In the genomic region with DNA sequence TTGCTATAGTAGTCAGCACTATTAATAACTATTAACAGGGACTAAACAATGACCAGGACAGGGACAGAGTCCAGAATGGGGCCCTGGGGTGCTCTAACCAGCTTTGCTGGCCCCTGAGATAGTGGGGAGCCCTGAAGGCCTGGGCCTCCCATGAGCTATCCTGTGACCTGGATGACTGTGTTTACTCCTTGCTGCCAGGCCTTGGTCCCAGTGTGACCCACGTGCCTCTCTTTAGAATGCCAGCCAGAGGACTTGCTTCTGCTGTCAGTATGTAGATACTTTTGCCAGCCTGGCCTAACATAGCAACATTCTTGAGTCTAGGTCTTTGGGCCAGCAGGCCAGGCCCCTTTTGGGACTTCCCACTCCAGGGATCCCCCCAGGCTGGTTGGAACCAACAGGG, we compare ENCODE assay signal across 17 cellular contexts. TPM values are rescaled to one million over a fixed set of nuclear protein-coding genes. Genes with fewer than 3 reads are reported as not detected.
DNase-seq lines count a peak whose midpoint lies in the region; ATAC-seq and TF ChIP-seq lines count a peak whose summit lies in the region.
"Had no signal": no experiment of that assay in that cellular context is flagged by ENCODE, and none has a peak within 500 bp of the region (broad histone marks: within the 10 kb centered on the region; RNA-seq: fewer than 3 reads in every experiment).

No MANE protein-coding gene starts in this region.

- TF ChIP-seq POLR2A in heart left ventricle (IDR thresholded peaks at IDR 0.05) (no peak), spleen (IDR thresholded peaks at IDR 0.05) (no peak)

- H3K4me1 ChIP-seq in heart left ventricle (no peaks in the 10 kb centered on the region), right atrium auricular region (no peaks in the 10 kb centered on the region), neuronal stem cell (ENCODE audit: control insufficient read depth in 2 of 2, insufficient read depth in 1 of 2, low read depth in 1 of 2, low read length in 2 of 2) (no peaks in the 10 kb centered on the region), spleen (no peaks in the 10 kb centered on the region)
- H3K4me1 ChIP-seq: HAP-1 had no signal

- no peaks in the 10 kb centered on the region for H3K36me3 ChIP-seq in heart left ventricle
- H3K36me3 ChIP-seq in right atrium auricular region = no peaks in the 10 kb centered on the region
- no peaks in the 10 kb centered on the region for H3K36me3 ChIP-seq in neuronal stem cell (replicated peaks in 1 of 2; ENCODE audit: control insufficient read depth in 2 of 2, insufficient read depth in 2 of 2, low read length in 2 of 2)
- no peaks in the 10 kb centered on the region for H3K36me3 ChIP-seq in spleen
- H3K36me3 ChIP-seq: HAP-1 had no signal

- DNase-seq in heart left ventricle = peak in 2 of 5 donors; percentile 33 to 51
- no peak for DNase-seq in right atrium auricular region (ENCODE audit: low spot score)
- peak; percentile 26 for DNase-seq in chondrocyte (ENCODE audit: low spot score)
- no peak for DNase-seq in neuronal stem cell (ENCODE audit: low spot score)
- DNase-seq in spleen = peak; percentile 39
- DNase-seq: CD8-positive, alpha-beta T cell; COR-L47; DMS153; DMS79 treated with DMSO at 0.1 percent for 48 hours; EL had no signal

- no peak overlapping the region for H3K27ac ChIP-seq in heart left ventricle
- no peak overlapping the region for H3K27ac ChIP-seq in right atrium auricular region
- H3K27ac ChIP-seq in neuronal stem cell (replicated peaks; ENCODE audit: low read length) = no peak overlapping the region
- no peak overlapping the region for H3K27ac ChIP-seq in spleen
- H3K27ac ChIP-seq: HL-60 had no signal

- intact Hi-C loops in heart left ventricle (cut with DNase I) = no loop called here
- intact Hi-C loops in spleen (cut with DNase I; ENCODE audit: low total_unique reads) = no loop called here

- no peak overlapping the region for H2AK5ac ChIP-seq in neuronal stem cell (ENCODE audit: low read depth, low read length)

- H3K27ac Mint-ChIP-seq in chondrocyte (ENCODE audit: unreplicated experiment) = no peak overlapping the region
- H3K27ac Mint-ChIP-seq: CD14-positive monocyte; CD8-positive, alpha-beta T cell had no signal

- H2BK120ac ChIP-seq in neuronal stem cell (ENCODE audit: low read depth, low read length) = no peak overlapping the region

- H3K27me3 Mint-ChIP-seq in chondrocyte (ENCODE audit: low read depth) = peaks cover 71% of the 10 kb centered on the region

- H4K8ac ChIP-seq in neuronal stem cell (ENCODE audit: low read depth, low read length) = no peak overlapping the region

- H3K9me3 ChIP-seq in heart left ventricle (peaks cover 0 to 5% (median 0%) of the 10 kb centered on the region in 12 donors), right atrium auricular region (no peaks in the 10 kb centered on the region), neuronal stem cell (replicated peaks in 1 of 2; ENCODE audit: control insufficient read depth in 2 of 2, insufficient read depth in 1 of 2, low read depth in 1 of 2, low read length in 2 of 2) (no peaks in the 10 kb centered on the region), spleen (no peaks in the 10 kb centered on the region)
- H3K9me3 ChIP-seq: HAP-1 had no signal

- H3K9me3 Mint-ChIP-seq in chondrocyte (ENCODE audit: low read depth) = no peaks in the 10 kb centered on the region
- H3K9me3 Mint-ChIP-seq: CD8-positive, alpha-beta T cell had no signal

- no peaks in the 10 kb centered on the region for H3K79me1 ChIP-seq in neuronal stem cell (ENCODE audit: low read depth, low read length)

- no peak overlapping the region for H3K23ac ChIP-seq in neuronal stem cell (ENCODE audit: low read depth, low read length, poor library complexity)

- no peak overlapping the region for H2BK12ac ChIP-seq in neuronal stem cell (ENCODE audit: low read length)

- no peak overlapping the region for H3K18ac ChIP-seq in neuronal stem cell (ENCODE audit: low read length)

- TF ChIP-seq CTCF in heart left ventricle (IDR thresholded peaks at IDR 0.05) = no peak
- TF ChIP-seq CTCF in right atrium auricular region (IDR thresholded peaks at IDR 0.05) = no peak
- TF ChIP-seq CTCF in chondrocyte (IDR thresholded peaks at IDR 0.05) = no peak
- TF ChIP-seq CTCF in spleen (IDR thresholded peaks at IDR 0.05 in 8 of 11, conservative IDR thresholded peaks at IDR 0.05 in 3 of 11) = no peak

- H3K4me2 ChIP-seq in neuronal stem cell (ENCODE audit: insufficient read depth, low read length, poor library complexity, severe bottlenecking) = no peak overlapping the region

- no peaks in the 10 kb centered on the region for H3K36me3 Mint-ChIP-seq in chondrocyte (ENCODE audit: low read depth)
- H3K36me3 Mint-ChIP-seq: CD14-positive monocyte; CD8-positive, alpha-beta T cell had no signal

- H3K4ac ChIP-seq in neuronal stem cell (ENCODE audit: low read length) = no peak overlapping the region

- H2BK5ac ChIP-seq in neuronal stem cell (ENCODE audit: low read length) = no peak overlapping the region

- H3K4me3 Mint-ChIP-seq in chondrocyte (ENCODE audit: unreplicated experiment) = no peak overlapping the region
- H3K4me3 Mint-ChIP-seq: CD14-positive monocyte; CD8-positive, alpha-beta T cell had no signal

- peak overlapping the region; percentile 53 for H3K9ac ChIP-seq in neuronal stem cell (ENCODE audit: low read depth, low read length, poor library complexity)

- no peak overlapping the region for H4K91ac ChIP-seq in neuronal stem cell (ENCODE audit: low read depth, low read length, poor library complexity)

- H3K4me3 ChIP-seq in heart left ventricle (no peak overlapping the region), right atrium auricular region (no peak overlapping the region), neuronal stem cell (ENCODE audit: low read length in 2 of 2) (no peak overlapping the region), spleen (no peak overlapping the region)
- H3K4me3 ChIP-seq: HAP-1 had no signal

- peaks cover 0 to 58% (median 15%) of the 10 kb centered on the region in 9 donors for H3K27me3 ChIP-seq in heart left ventricle
- no peaks in the 10 kb centered on the region for H3K27me3 ChIP-seq in right atrium auricular region
- H3K27me3 ChIP-seq in neuronal stem cell (ENCODE audit: control insufficient read depth in 3 of 3, insufficient read depth in 3 of 3, low read depth in 1 of 3, low read length in 3 of 3) = peaks cover 0 to 26% (median 19%) of the 10 kb centered on the region in 3 experiments
- H3K27me3 ChIP-seq in spleen (replicated peaks in 1 of 7) = peaks cover 0 to 90% (median 38%) of the 10 kb centered on the region in 7 donors

- no peak overlapping the region for H2AFZ ChIP-seq in neuronal stem cell (ENCODE audit: low read length)

- H3K4me1 Mint-ChIP-seq in chondrocyte (ENCODE audit: low read depth) = no peaks in the 10 kb centered on the region
- H3K4me1 Mint-ChIP-seq: CD14-positive monocyte had no signal

- no peak overlapping the region for H3K14ac ChIP-seq in neuronal stem cell (ENCODE audit: low read length)

- no peak overlapping the region for H2BK15ac ChIP-seq in neuronal stem cell (ENCODE audit: low read length)

- 13 to 25% (median 15%) methylated on average over 1 of the region's 1 CpG; no CpG with 5 or more reads in 1 of the 4 donors for WGBS in heart left ventricle, 4 donors
- no CpG with 5 or more reads among the region's 1 CpG for WGBS in neuronal stem cell (ENCODE audit: extremely low coverage in 2 of 2, insufficient read length in 2 of 2, insufficient replicate concordance in 1 of 2), 2 donors
- WGBS in spleen, 5 donors = 11 to 31% (median 29%) methylated on average over 1 of the region's 1 CpG; no CpG with 5 or more reads in 1 of the 5 donors

- ATAC-seq in heart left ventricle = peak; percentile 55 to 95 (median 84)
- no peak for ATAC-seq in HG03108 (IDR thresholded peaks at IDR 0.05; ENCODE audit: unreplicated experiment)
- no peak for ATAC-seq in GM19452 (IDR thresholded peaks at IDR 0.05; ENCODE audit: unreplicated experiment)
- ATAC-seq: CD8-positive, alpha-beta T cell had no signal

RNA-seq across cellular contexts. Expression of gene CDK5R2, which starts 11.4 kb away (rescaled TPM):
- not detected for total RNA-seq in heart left ventricle
- polyA plus RNA-seq in heart left ventricle = not detected
- total RNA-seq in right atrium auricular region = not detected
- 0.22 to 0.36 TPM in 2 of 3 replicates, not detected in the other for total RNA-seq in chondrocyte
- polyA plus RNA-seq in neuronal stem cell (2013, experiment 1 of 2) = 0.10 TPM
- 0.10 TPM for polyA plus RNA-seq in neuronal stem cell (2013, experiment 2 of 2)
- total RNA-seq in spleen = not detected
- not detected for polyA plus RNA-seq in spleen
- total RNA-seq: CD8-positive, alpha-beta T cell; H1 had no signal
- polyA plus RNA-seq: CD14-positive monocyte had no signal

RNA-seq across cellular contexts. Expression of gene FEV, which starts 14.1 kb away (rescaled TPM):
- total RNA-seq in heart left ventricle (not detected), right atrium auricular region (not detected), chondrocyte (not detected in 3 replicates), spleen (not detected)
- polyA plus RNA-seq in heart left ventricle (not detected), spleen (not detected)
- not detected for polyA plus RNA-seq in neuronal stem cell (2013, experiment 1 of 2)
- polyA plus RNA-seq in neuronal stem cell (2013, experiment 2 of 2) = not detected
- total RNA-seq: CD8-positive, alpha-beta T cell; H1 had no signal
- polyA plus RNA-seq: BJ, CD14-positive monocyte, H1 had no signal

RNA-seq across cellular contexts. Expression of gene CRYBA2, which starts 22.3 kb away (rescaled TPM):
- total RNA-seq in heart left ventricle = not detected
- polyA plus RNA-seq in heart left ventricle = not detected
- not detected for total RNA-seq in right atrium auricular region
- total RNA-seq in chondrocyte = not detected in 3 replicates
- not detected for polyA plus RNA-seq in neuronal stem cell (2013, experiment 1 of 2)
- not detected for polyA plus RNA-seq in neuronal stem cell (2013, experiment 2 of 2)
- total RNA-seq in spleen = not detected
- polyA plus RNA-seq in spleen = not detected
- total RNA-seq: CD8-positive, alpha-beta T cell; H1 had no signal
- polyA plus RNA-seq: CD14-positive monocyte, H1 had no signal

Comparison
In these comparisons a context has a peak if more than half of its experiments do, and no peak if none do; other contexts are left out.
1. ATAC-seq: peak in heart left ventricle (4 of 4); none in HG03108 (single experiment) and GM19452 (single experiment).
2. DNase-seq: peak in chondrocyte (single experiment) and spleen (single experiment); none in right atrium auricular region (single experiment) and neuronal stem cell (single experiment).